Comparison of ENCODE assay signal across 31 cellular contexts in the genomic region with DNA sequence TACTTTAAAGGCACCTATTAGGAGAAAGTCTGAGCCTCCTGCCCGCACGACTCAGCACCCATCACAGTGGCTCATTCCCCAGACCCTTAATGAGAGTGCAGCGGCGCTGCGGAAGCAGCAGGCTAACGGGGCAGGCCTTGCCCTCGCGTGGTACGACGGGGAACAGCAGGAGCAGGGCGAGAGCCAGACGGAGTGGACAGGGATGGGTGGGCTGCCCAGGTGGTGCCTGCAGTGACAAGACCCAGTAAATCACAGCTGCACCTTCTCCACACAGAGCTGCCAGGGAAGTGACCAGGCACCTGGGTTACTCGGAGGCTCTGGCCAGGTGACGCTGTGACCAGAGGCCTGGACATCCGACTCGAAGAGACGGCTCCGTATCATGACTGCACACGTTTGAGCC.
"Had no signal": no experiment of that assay in that cellular context is flagged by ENCODE, and none has a peak within 500 bp of the region (broad histone marks: within the 10 kb centered on the region; RNA-seq: fewer than 3 reads in every experiment).

No MANE protein-coding gene starts in this region.

- H3K27ac Mint-ChIP-seq: nephron; stimulated activated effector memory CD8-positive, alpha-beta T cell treated with anti-CD3 and anti-CD28 coated beads, Interleukin-12 subunit alpha, Interleukin-12 subunit beta, amount 100 ng/mL, for 72 hours had no signal

- H3K36me3 ChIP-seq: pancreas, prostate gland had no signal

- DNase-seq: hippocampal formation; kidney glomerular epithelial cell; left cardiac atrium; lower lobe of right lung; mammary epithelial cell; mesenchymal stem cell; naive thymus-derived CD8-positive, alpha-beta T cell; nucleus accumbens; posterior cingulate gyrus; retina; stimulated activated CD4-positive, alpha-beta T cell treated with anti-CD3 and anti-CD28 coated beads, Interleukin-12 subunit alpha, Interleukin-12 subunit beta, amount 100 ng/mL, for 4 hours; stimulated activated CD4-positive, alpha-beta T cell treated with anti-CD3 and anti-CD28 coated beads, Interleukin-15, amount 100 ng/mL, for 24 hours; stimulated activated CD4-positive, alpha-beta T cell treated with anti-CD3 and anti-CD28 coated beads, Interleukin-2, amount 100 ng/mL, for 24 hours; stimulated activated CD4-positive, alpha-beta T cell treated with anti-CD3 and anti-CD28 coated beads, Interleukin-4, amount 100 ng/mL, for 24 hours; stimulated activated naive CD4-positive, alpha-beta T cell treated with Interleukin-2 at 50 U/mL for 16 hours; stimulated activated naive CD8-positive, alpha-beta T cell treated with anti-CD3 and anti-CD28 coated beads, Interleukin-15, amount 100 ng/mL, for 72 hours; substantia nigra; testis; thyroid gland; transverse colon had no signal

- H3K27me3 Mint-ChIP-seq: naive thymus-derived CD8-positive, alpha-beta T cell; stimulated activated naive CD8-positive, alpha-beta T cell treated with anti-CD3 and anti-CD28 coated beads, Interleukin-15, amount 100 ng/mL, for 72 hours had no signal

- H3K9me3 Mint-ChIP-seq: naive thymus-derived CD8-positive, alpha-beta T cell; nephron; stimulated activated effector memory CD8-positive, alpha-beta T cell treated with anti-CD3 and anti-CD28 coated beads, Interleukin-12 subunit alpha, Interleukin-12 subunit beta, amount 100 ng/mL, for 72 hours; stimulated activated naive CD8-positive, alpha-beta T cell treated with anti-CD3 and anti-CD28 coated beads, Interleukin-15, amount 100 ng/mL, for 72 hours had no signal

- H3K4me3 Mint-ChIP-seq: naive thymus-derived CD8-positive, alpha-beta T cell; nephron; stimulated activated effector memory CD8-positive, alpha-beta T cell treated with anti-CD3 and anti-CD28 coated beads, Interleukin-12 subunit alpha, Interleukin-12 subunit beta, amount 100 ng/mL, for 72 hours; stimulated activated naive CD8-positive, alpha-beta T cell treated with anti-CD3 and anti-CD28 coated beads, Interleukin-15, amount 100 ng/mL, for 72 hours had no signal

- ATAC-seq: left cardiac atrium; left lobe of liver; lower lobe of right lung; naive thymus-derived CD8-positive, alpha-beta T cell; pancreas; right cardiac atrium; sciatic nerve; stimulated activated effector memory CD8-positive, alpha-beta T cell treated with anti-CD3 and anti-CD28 coated beads, Interleukin-12 subunit alpha, Interleukin-12 subunit beta, amount 100 ng/mL, for 72 hours; stimulated activated naive CD8-positive, alpha-beta T cell treated with anti-CD3 and anti-CD28 coated beads, Interleukin-15, amount 100 ng/mL, for 72 hours had no signal

- H3K9me3 ChIP-seq: lower lobe of right lung, pancreas, prostate gland, testis, thyroid gland, transverse colon, upper lobe of left lung, vagina had no signal

- H3K4me1 Mint-ChIP-seq: naive thymus-derived CD8-positive, alpha-beta T cell; nephron; stimulated activated effector memory CD8-positive, alpha-beta T cell treated with anti-CD3 and anti-CD28 coated beads, Interleukin-12 subunit alpha, Interleukin-12 subunit beta, amount 100 ng/mL, for 72 hours had no signal

- H3K4me3 ChIP-seq: lower lobe of right lung, pancreas, prostate gland, skin epidermis, testis, thyroid gland, transverse colon, upper lobe of left lung, vagina had no signal

- H3K27me3 ChIP-seq: pancreas, testis, thyroid gland, transverse colon, upper lobe of left lung, vagina had no signal

- H3K27ac ChIP-seq: lower lobe of right lung, pancreas, prostate gland, skin epidermis, testis, thyroid gland, transverse colon, upper lobe of left lung, vagina had no signal

- FAIRE-seq: keratinocyte, pancreas had no signal

- H3K4me1 ChIP-seq: lower lobe of right lung, pancreas, prostate gland, testis, thyroid gland, transverse colon, upper lobe of left lung, vagina had no signal
